ENCODE assay signal across 1 cellular context in the genomic region with DNA sequence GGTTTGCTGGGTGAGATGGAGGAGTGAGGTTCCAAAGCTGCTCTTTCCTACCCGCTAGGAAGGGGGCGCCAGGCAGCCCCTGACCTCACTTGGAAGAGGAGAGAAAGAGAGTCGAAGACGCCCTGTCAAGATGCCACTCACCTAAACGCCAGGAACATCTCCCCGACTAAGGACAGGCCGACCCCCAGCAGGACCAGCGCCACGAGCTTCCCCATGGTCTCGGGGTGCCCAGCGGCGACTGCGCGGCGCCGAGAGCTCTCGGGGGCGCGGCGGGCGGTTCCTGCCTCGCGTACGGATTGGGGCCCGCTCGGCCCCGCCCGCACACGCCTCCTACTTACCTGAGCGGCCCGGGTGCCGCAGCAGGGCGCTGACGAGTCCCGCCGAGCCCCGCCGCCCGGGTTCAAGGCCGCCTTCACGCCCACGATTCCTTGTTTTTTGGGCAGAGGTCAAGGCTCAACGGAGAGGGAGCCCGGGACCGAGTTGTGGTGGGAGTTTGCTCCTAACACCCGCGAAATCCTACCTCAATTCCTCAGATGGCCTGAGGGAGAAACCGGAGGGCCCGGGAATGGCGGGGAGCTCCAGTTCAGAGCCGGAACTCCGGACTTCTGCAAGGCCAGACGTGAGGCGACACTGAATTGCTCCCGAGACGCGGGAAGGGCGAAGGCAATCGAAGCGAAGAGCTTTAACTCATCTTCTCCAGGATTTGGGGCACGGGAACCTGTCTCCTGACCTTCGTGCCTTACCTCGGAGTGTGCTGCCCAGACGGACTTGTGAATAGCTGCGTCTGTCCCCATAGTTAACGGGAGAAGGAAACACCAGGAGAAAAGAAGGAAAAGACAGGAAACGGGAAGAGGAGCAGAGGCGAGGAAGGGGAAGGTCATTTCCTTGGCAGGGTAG.
TF ChIP-seq lines count a peak whose summit lies in the region.

A gene (minus strand): TSS at position 240 of the 897 bp plus-strand sequence. CDS start 25 bp downstream, at position 215.

TF ChIP-seq in HepG2, 621 proteins besides CTCF, POLR2A, EP300 and RAD21 (continued from another document and continues in another):
- TF ChIP-seq, protein P1, sequence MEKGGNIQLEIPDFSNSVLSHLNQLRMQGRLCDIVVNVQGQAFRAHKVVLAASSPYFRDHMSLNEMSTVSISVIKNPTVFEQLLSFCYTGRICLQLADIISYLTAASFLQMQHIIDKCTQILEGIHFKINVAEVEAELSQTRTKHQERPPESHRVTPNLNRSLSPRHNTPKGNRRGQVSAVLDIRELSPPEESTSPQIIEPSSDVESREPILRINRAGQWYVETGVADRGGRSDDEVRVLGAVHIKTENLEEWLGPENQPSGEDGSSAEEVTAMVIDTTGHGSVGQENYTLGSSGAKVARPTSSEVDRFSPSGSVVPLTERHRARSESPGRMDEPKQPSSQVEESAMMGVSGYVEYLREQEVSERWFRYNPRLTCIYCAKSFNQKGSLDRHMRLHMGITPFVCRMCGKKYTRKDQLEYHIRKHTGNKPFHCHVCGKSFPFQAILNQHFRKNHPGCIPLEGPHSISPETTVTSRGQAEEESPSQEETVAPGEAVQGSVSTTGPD (CRISPR knock-in tag; IDR thresholded peaks at IDR 0.05), result no peak
- TF ChIP-seq ZNF605 (CRISPR knock-in tag; IDR thresholded peaks at IDR 0.05) (peak; percentile 79), ZKSCAN8 (CRISPR knock-in tag; IDR thresholded peaks at IDR 0.05; ENCODE audit: borderline replicate concordance) (0 out of 2 replicates have a peak, but pooled peaks have one; percentile 31), HDAC1 (CRISPR knock-in tag; IDR thresholded peaks at IDR 0.05) (peak; percentile 69), NFIB (CRISPR knock-in tag; IDR thresholded peaks at IDR 0.05; ENCODE audit: borderline replicate concordance) (0 out of 2 replicates have a peak, but pooled peaks have one; percentile 18), ZBTB1 (CRISPR knock-in tag; IDR thresholded peaks at IDR 0.05; ENCODE audit: borderline replicate concordance) (no peak), ZNF563 (CRISPR knock-in tag; IDR thresholded peaks at IDR 0.05) (peak; percentile 81), ZNF329 (CRISPR knock-in tag; IDR thresholded peaks at IDR 0.05; ENCODE audit: low read depth) (no peak), ZFYVE20 (CRISPR knock-in tag; IDR thresholded peaks at IDR 0.05; ENCODE audit: borderline replicate concordance, low read depth) (no peak), SETDB1 (CRISPR knock-in tag; IDR thresholded peaks at IDR 0.05; ENCODE audit: borderline replicate concordance) (no peak), ZFP82 (CRISPR knock-in tag; IDR thresholded peaks at IDR 0.05; ENCODE audit: borderline replicate concordance) (no peak), ZNF720 (CRISPR knock-in tag; IDR thresholded peaks at IDR 0.05) (no peak), ZNF775 (CRISPR knock-in tag; IDR thresholded peaks at IDR 0.05; ENCODE audit: borderline replicate concordance) (no peak), SOX13 (IDR thresholded peaks at IDR 0.05) (no peak), SOX13 (CRISPR knock-in tag; conservative IDR thresholded peaks at IDR 0.05 in 1 of 2, IDR thresholded peaks at IDR 0.05 in 1 of 2) (peak in 1 of 2 experiments; percentile 47; a peak in 1 of 4 replicates), RBM22 (optimal IDR thresholded peaks at IDR 0.05; ENCODE audit: low read length) (no peak), ZSCAN29 (CRISPR knock-in tag; conservative IDR thresholded peaks at IDR 0.05) (peak; percentile 81), FOXK1 (CRISPR knock-in tag; IDR thresholded peaks at IDR 0.05; ENCODE audit: borderline replicate concordance, low read depth) (no peak), MXD4 (CRISPR knock-in tag; IDR thresholded peaks at IDR 0.05) (peak; percentile 48; the same call in 1 of the 2 replicates), DMAP1 (CRISPR knock-in tag; IDR thresholded peaks at IDR 0.05) (peak; percentile 41; the same call in 1 of the 2 replicates), EZH2 (conservative IDR thresholded peaks at IDR 0.05; ENCODE audit: low read depth, low read length) (no peak), MBNL3 (CRISPR knock-in tag; conservative IDR thresholded peaks at IDR 0.05) (no peak), FOXA3 (CRISPR knock-in tag; IDR thresholded peaks at IDR 0.05) (peak; percentile 28; the same call in 1 of the 2 replicates), MTF1 (CRISPR knock-in tag; IDR thresholded peaks at IDR 0.05) (peak; percentile 57; the same call in 1 of the 2 replicates), GTF3A (CRISPR knock-in tag; conservative IDR thresholded peaks at IDR 0.05) (0 out of 2 replicates have a peak, but pooled peaks have one; percentile 37), ZNF136 (CRISPR knock-in tag; IDR thresholded peaks at IDR 0.05; ENCODE audit: low read depth) (no peak), ZNF530 (CRISPR knock-in tag; IDR thresholded peaks at IDR 0.05; ENCODE audit: low read depth) (no peak)
- TF ChIP-seq, protein P2, sequence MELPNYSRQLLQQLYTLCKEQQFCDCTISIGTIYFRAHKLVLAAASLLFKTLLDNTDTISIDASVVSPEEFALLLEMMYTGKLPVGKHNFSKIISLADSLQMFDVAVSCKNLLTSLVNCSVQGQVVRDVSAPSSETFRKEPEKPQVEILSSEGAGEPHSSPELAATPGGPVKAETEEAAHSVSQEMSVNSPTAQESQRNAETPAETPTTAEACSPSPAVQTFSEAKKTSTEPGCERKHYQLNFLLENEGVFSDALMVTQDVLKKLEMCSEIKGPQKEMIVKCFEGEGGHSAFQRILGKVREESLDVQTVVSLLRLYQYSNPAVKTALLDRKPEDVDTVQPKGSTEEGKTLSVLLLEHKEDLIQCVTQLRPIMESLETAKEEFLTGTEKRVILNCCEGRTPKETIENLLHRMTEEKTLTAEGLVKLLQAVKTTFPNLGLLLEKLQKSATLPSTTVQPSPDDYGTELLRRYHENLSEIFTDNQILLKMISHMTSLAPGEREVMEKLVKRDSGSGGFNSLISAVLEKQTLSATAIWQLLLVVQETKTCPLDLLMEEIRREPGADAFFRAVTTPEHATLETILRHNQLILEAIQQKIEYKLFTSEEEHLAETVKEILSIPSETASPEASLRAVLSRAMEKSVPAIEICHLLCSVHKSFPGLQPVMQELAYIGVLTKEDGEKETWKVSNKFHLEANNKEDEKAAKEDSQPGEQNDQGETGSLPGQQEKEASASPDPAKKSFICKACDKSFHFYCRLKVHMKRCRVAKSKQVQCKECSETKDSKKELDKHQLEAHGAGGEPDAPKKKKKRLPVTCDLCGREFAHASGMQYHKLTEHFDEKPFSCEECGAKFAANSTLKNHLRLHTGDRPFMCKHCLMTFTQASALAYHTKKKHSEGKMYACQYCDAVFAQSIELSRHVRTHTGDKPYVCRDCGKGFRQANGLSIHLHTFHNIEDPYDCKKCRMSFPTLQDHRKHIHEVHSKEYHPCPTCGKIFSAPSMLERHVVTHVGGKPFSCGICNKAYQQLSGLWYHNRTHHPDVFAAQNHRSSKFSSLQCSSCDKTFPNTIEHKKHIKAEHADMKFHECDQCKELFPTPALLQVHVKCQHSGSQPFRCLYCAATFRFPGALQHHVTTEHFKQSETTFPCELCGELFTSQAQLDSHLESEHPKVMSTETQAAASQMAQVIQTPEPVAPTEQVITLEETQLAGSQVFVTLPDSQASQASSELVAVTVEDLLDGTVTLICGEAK (IDR thresholded peaks at IDR 0.05), result no peak
- TF ChIP-seq, protein P2 (CRISPR knock-in tag; IDR thresholded peaks at IDR 0.05), result no peak
- TF ChIP-seq, protein P3, sequence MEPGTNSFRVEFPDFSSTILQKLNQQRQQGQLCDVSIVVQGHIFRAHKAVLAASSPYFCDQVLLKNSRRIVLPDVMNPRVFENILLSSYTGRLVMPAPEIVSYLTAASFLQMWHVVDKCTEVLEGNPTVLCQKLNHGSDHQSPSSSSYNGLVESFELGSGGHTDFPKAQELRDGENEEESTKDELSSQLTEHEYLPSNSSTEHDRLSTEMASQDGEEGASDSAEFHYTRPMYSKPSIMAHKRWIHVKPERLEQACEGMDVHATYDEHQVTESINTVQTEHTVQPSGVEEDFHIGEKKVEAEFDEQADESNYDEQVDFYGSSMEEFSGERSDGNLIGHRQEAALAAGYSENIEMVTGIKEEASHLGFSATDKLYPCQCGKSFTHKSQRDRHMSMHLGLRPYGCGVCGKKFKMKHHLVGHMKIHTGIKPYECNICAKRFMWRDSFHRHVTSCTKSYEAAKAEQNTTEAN (CRISPR knock-in tag; conservative IDR thresholded peaks at IDR 0.05), result no peak
- TF ChIP-seq, protein P4, sequence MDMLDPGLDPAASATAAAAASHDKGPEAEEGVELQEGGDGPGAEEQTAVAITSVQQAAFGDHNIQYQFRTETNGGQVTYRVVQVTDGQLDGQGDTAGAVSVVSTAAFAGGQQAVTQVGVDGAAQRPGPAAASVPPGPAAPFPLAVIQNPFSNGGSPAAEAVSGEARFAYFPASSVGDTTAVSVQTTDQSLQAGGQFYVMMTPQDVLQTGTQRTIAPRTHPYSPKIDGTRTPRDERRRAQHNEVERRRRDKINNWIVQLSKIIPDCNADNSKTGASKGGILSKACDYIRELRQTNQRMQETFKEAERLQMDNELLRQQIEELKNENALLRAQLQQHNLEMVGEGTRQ (IDR thresholded peaks at IDR 0.05; ENCODE audit: low read depth, low read length), result no peak
- TF ChIP-seq, protein P4 (CRISPR knock-in tag; IDR thresholded peaks at IDR 0.05; ENCODE audit: borderline replicate concordance), result no peak
- TF ChIP-seq, protein P5, sequence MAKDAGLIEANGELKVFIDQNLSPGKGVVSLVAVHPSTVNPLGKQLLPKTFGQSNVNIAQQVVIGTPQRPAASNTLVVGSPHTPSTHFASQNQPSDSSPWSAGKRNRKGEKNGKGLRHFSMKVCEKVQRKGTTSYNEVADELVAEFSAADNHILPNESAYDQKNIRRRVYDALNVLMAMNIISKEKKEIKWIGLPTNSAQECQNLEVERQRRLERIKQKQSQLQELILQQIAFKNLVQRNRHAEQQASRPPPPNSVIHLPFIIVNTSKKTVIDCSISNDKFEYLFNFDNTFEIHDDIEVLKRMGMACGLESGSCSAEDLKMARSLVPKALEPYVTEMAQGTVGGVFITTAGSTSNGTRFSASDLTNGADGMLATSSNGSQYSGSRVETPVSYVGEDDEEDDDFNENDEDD (CRISPR knock-in tag; IDR thresholded peaks at IDR 0.05; ENCODE audit: borderline replicate concordance), result 0 out of 2 replicates have a peak, but pooled peaks have one; percentile 26
- TF ChIP-seq, protein P6, sequence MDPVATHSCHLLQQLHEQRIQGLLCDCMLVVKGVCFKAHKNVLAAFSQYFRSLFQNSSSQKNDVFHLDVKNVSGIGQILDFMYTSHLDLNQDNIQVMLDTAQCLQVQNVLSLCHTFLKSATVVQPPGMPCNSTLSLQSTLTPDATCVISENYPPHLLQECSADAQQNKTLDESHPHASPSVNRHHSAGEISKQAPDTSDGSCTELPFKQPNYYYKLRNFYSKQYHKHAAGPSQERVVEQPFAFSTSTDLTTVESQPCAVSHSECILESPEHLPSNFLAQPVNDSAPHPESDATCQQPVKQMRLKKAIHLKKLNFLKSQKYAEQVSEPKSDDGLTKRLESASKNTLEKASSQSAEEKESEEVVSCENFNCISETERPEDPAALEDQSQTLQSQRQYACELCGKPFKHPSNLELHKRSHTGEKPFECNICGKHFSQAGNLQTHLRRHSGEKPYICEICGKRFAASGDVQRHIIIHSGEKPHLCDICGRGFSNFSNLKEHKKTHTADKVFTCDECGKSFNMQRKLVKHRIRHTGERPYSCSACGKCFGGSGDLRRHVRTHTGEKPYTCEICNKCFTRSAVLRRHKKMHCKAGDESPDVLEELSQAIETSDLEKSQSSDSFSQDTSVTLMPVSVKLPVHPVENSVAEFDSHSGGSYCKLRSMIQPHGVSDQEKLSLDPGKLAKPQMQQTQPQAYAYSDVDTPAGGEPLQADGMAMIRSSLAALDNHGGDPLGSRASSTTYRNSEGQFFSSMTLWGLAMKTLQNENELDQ (CRISPR knock-in tag; IDR thresholded peaks at IDR 0.05; ENCODE audit: borderline replicate concordance), result no peak
- TF ChIP-seq, protein P7, sequence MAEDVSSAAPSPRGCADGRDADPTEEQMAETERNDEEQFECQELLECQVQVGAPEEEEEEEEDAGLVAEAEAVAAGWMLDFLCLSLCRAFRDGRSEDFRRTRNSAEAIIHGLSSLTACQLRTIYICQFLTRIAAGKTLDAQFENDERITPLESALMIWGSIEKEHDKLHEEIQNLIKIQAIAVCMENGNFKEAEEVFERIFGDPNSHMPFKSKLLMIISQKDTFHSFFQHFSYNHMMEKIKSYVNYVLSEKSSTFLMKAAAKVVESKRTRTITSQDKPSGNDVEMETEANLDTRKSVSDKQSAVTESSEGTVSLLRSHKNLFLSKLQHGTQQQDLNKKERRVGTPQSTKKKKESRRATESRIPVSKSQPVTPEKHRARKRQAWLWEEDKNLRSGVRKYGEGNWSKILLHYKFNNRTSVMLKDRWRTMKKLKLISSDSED (CRISPR knock-in tag; IDR thresholded peaks at IDR 0.05), result no peak
